Comparison of ENCODE assay signal across 9 cellular contexts in the genomic region with DNA sequence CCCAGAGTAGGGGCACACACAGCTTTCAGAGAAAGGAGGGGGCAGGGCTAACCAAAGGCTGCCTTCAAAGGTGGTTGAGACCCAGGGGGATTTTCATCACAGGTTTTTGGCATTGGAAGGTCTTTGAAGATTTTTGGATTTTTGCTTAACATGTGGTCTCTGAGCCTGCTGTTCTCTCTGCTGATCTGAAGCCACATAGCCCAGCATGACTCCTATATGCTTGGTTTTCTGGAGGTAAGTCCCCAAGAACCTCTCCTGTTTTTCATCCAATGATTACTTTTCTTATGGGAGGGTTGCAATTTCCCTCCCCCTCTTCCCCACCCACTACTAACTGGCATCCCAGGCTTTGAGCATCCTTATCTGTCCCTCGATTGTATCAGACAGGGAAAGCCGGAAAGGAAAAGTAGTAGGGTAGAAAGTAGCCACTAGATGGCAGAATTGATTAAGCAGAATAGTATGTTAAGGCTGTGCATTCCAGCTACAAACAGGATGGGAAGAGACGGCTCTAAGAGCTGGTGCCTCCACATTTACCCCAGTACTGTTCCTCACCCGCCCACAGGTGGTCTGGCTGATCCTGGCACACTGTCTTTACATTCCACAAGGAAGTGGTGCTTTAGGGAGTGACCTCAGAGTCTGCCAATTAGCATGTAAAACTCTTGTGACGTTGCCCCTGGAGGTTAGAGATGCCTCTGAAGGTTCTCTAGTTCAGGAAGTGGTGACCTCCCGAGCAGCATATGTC.
DNase-seq lines count a peak whose midpoint lies in the region; ATAC-seq and TF ChIP-seq lines count a peak whose summit lies in the region.
"Had no signal": no experiment of that assay in that cellular context is flagged by ENCODE, and none has a peak within 500 bp of the region (broad histone marks: within the 10 kb centered on the region; RNA-seq: fewer than 3 reads in every experiment).

No MANE protein-coding gene starts in this region.

- intact Hi-C loops in left lung (cut with DNase I): loop anchor here in 1 of 2 donors (5.0 kb wide), 1 partner anchor 840 kb away; no protein-coding TSS in a partner anchor

- no peaks in the 10 kb centered on the region for H3K36me3 Mint-ChIP-seq in chondrocyte (ENCODE audit: low read depth)
- H3K36me3 Mint-ChIP-seq in type B pancreatic cell: no peaks in the 10 kb centered on the region

- H3K27me3 Mint-ChIP-seq in chondrocyte (ENCODE audit: low read depth) (peaks cover 7% of the 10 kb centered on the region), type B pancreatic cell (peaks cover 14% of the 10 kb centered on the region)

- H3K4me3 Mint-ChIP-seq in chondrocyte (ENCODE audit: unreplicated experiment) (no peak overlapping the region), type B pancreatic cell (no peak overlapping the region)

- H3K9me3 ChIP-seq in left lung: no peaks in the 10 kb centered on the region
- H3K9me3 ChIP-seq: SJSA1 had no signal

- H3K4me1 ChIP-seq in left lung: no peaks in the 10 kb centered on the region
- H3K4me1 ChIP-seq: SJSA1 had no signal

- H3K27ac ChIP-seq in left lung: no peak overlapping the region
- H3K27ac ChIP-seq: SJSA1 had no signal

- DNase-seq in AG08395 (ENCODE audit: low spot score) (peak; percentile 67), GM12864 (ENCODE audit: low read depth) (peak; percentile 16), HEK293T (ENCODE audit: extremely low spot score) (peak; percentile 83), RKO (ENCODE audit: low spot score) (peak; percentile 70), chondrocyte (ENCODE audit: low spot score) (no peak), left lung (no peak), type B pancreatic cell (ENCODE audit: extremely low spot score, unreplicated experiment) (no peak)

- H3K9me3 Mint-ChIP-seq in chondrocyte (ENCODE audit: low read depth) (no peaks in the 10 kb centered on the region), type B pancreatic cell (no peaks in the 10 kb centered on the region)

- POLR2A ChIA-PET in HEK293T (lab: Yijun Ruan, JAX): interaction anchor here (1.1 kb wide), 1 partner anchor 841 kb away, joined by 3 read pairs; no protein-coding TSS in a partner anchor

- no peaks in the 10 kb centered on the region for H3K36me3 ChIP-seq in left lung
- H3K36me3 ChIP-seq: SJSA1 had no signal

- peak overlapping the region; percentile 35 for H3K4me3 ChIP-seq in GM12864 (ENCODE audit: low read depth, low read length)
- H3K4me3 ChIP-seq in left lung: no peak overlapping the region
- H3K4me3 ChIP-seq: SJSA1 had no signal

- H3K27me3 ChIP-seq in left lung: no peaks in the 10 kb centered on the region
- H3K27me3 ChIP-seq: SJSA1 had no signal

- peaks cover 3% of the 10 kb centered on the region for H3K4me1 Mint-ChIP-seq in chondrocyte (ENCODE audit: low read depth)
- H3K4me1 Mint-ChIP-seq in type B pancreatic cell (ENCODE audit: unreplicated experiment): peaks cover 7% of the 10 kb centered on the region

- no peak overlapping the region for H3K27ac Mint-ChIP-seq in chondrocyte (ENCODE audit: unreplicated experiment)
- peak overlapping the region; percentile 29 for H3K27ac Mint-ChIP-seq in type B pancreatic cell

- peak; percentile 77 for TF ChIP-seq CTCF in GM12864 (IDR thresholded peaks at IDR 0.05; ENCODE audit: low read depth, low read length, missing control alignments)
- peak; percentile 67 for TF ChIP-seq CTCF in LNCAP (IDR thresholded peaks at IDR 0.05)
- peak; percentile 86 for TF ChIP-seq CTCF in chondrocyte (IDR thresholded peaks at IDR 0.05)
- TF ChIP-seq CTCF in left lung (IDR thresholded peaks at IDR 0.05): peak; percentile 65 to 69
- peak; percentile 89 for TF ChIP-seq CTCF in type B pancreatic cell (conservative IDR thresholded peaks at IDR 0.05)

- CTCF ChIA-PET in HEK293T (lab: Yijun Ruan, JAX): interaction anchor here (0.6 to 2.5 kb wide), 12 partner anchors 11 to 1595 kb away, joined by 3 to 16 read pairs (median 4); no protein-coding TSS in a partner anchor

- peak; percentile 97 for ATAC-seq in left lung

TF ChIP-seq in HEK293T, 16 proteins besides CTCF, POLR2A, EP300 and RAD21:
- no peak for TF ChIP-seq SUZ12 (IDR thresholded peaks at IDR 0.05)

Comparison
In these comparisons a context has a peak if more than half of its experiments do, and no peak if none do; other contexts are left out.
1. DNase-seq: peak in AG08395 (single experiment), GM12864 (single experiment), HEK293T (single experiment) and RKO (single experiment); none in chondrocyte (single experiment), left lung (0 of 2) and type B pancreatic cell (single experiment).
2. Peak in every context shown above with its lines, with median percentiles within 50 percentile points of each other: CTCF ChIP-seq.